In the genomic region with DNA sequence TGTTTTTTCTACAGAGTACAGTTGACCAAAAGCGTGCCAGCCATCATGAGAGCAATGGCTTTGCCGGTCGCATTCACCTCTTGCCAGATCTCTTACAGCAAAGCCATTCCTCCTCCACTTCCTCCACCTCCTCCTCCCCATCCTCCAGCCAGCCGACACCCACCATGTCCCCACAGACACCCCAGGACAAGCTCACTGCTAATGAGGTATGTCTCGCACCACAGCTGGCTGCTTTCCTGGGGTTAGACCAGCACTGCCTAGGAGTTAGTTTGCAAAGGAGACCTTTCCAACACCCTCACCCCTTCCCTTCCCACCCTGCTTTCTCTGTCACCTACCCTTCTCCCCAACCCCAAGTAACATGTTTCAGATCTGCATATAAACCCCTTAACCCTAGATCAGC, we compare ENCODE assay signal across 1 cellular context.
A peak's percentile ranks its signal among the peaks of the same experiment; 100 is the strongest.
TF ChIP-seq lines count a peak whose summit lies in the region.

No MANE protein-coding gene starts in this region.

TF ChIP-seq in HepG2, 621 proteins besides CTCF, POLR2A, EP300 and RAD21:
- TF ChIP-seq TGIF2 (CRISPR knock-in tag; IDR thresholded peaks at IDR 0.05) (no peak), DMAP1 (CRISPR knock-in tag; IDR thresholded peaks at IDR 0.05) (no peak), TRIM22 (IDR thresholded peaks at IDR 0.05) (no peak), NFE2L2 (IDR thresholded peaks at IDR 0.05; ENCODE audit: low read length) (no peak), ZNF33B (CRISPR knock-in tag; IDR thresholded peaks at IDR 0.05) (no peak), AGO2 (optimal IDR thresholded peaks at IDR 0.05; ENCODE audit: low read depth, low read length) (peak; percentile 33)
